16 cellular contexts compared by ENCODE assay signal in the genomic region with DNA sequence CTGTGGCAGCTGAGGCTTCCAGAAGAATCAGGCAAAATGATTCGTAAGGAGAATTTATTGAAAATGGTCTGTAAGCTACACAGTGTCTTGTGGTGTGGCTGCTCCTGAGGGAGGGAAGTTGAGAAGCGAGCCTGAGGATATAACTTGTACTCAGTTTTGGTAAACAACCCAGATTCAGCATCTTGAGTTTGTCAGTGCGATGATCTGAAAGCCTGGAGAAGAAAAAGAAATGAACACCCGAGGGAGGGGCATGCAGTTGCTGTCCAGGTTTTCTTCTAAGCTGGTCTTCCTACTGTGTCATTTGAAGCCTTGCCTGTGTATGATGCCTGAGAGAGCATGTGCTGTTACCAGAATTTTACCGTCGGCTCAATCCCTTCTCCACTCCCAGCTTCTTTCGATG.
DNase-seq lines count a peak whose midpoint lies in the region; TF ChIP-seq lines count a peak whose summit lies in the region.
"Had no signal": no experiment of that assay in that cellular context is flagged by ENCODE, and none has a peak within 500 bp of the region (broad histone marks: within the 10 kb centered on the region; RNA-seq: fewer than 3 reads in every experiment).

No MANE protein-coding gene starts in this region.

- DNase-seq in COR-L47 (lab: John Stamatoyannopoulos, UW) = no peak
- no peak for DNase-seq in KBM-7
- no peak for DNase-seq in NCI-H446 treated with DMSO at 0.1 percent for 48 hours (lab: John Stamatoyannopoulos, UW)
- DNase-seq: C1 segment of cervical spinal cord; Caco-2; CD4-positive, alpha-beta memory T cell; DMS79; EL; GDM1; GM23248; H7; HCEC 1CT had no signal

- H2AFZ ChIP-seq in parathyroid adenoma = peak overlapping the region; percentile 6
- H2AFZ ChIP-seq: GM23248 had no signal

- H3K79me2 ChIP-seq in parathyroid adenoma = peaks cover 28% of the 10 kb centered on the region

- H3K27ac ChIP-seq in muscle layer of colon (ENCODE audit: low read depth, low read length) (peak overlapping the region; percentile 94), parathyroid adenoma (peak overlapping the region; percentile 2), stomach smooth muscle (ENCODE audit: low read length) (peak overlapping the region; percentile 98)
- H3K27ac ChIP-seq: GM23248 had no signal

- no peaks in the 10 kb centered on the region for H3K27me3 ChIP-seq in muscle layer of colon (ENCODE audit: control insufficient read depth in 1 of 2, insufficient read depth in 2 of 2, low read length in 2 of 2)
- H3K27me3 ChIP-seq in parathyroid adenoma (ENCODE audit: control insufficient read depth, insufficient read depth, low read length) = no peaks in the 10 kb centered on the region
- H3K27me3 ChIP-seq in stomach smooth muscle (ENCODE audit: control insufficient read depth in 1 of 2, insufficient read depth in 2 of 2, low read length in 2 of 2) = no peaks in the 10 kb centered on the region

- H3K36me3 ChIP-seq in muscle layer of colon (ENCODE audit: insufficient read depth, low read length) (no peaks in the 10 kb centered on the region), parathyroid adenoma (ENCODE audit: control insufficient read depth, insufficient read depth, low read length) (no peaks in the 10 kb centered on the region), stomach smooth muscle (ENCODE audit: control insufficient read depth in 2 of 2, insufficient read depth in 2 of 2, low read length in 2 of 2) (no peaks in the 10 kb centered on the region)

- no peak overlapping the region for H3K4me2 ChIP-seq in parathyroid adenoma (ENCODE audit: low read length)

- H3K9ac ChIP-seq in muscle layer of colon (ENCODE audit: low read length) (peak overlapping the region; percentile 5), parathyroid adenoma (no peak overlapping the region), stomach smooth muscle (ENCODE audit: low read length in 2 of 2) (peak overlapping the region; percentile 3 to 13)
- H3K9ac ChIP-seq: GM23248 had no signal

- H3K9me3 ChIP-seq in muscle layer of colon (ENCODE audit: low read length) (no peaks in the 10 kb centered on the region), parathyroid adenoma (ENCODE audit: control insufficient read depth, low read length) (no peaks in the 10 kb centered on the region), stomach smooth muscle (ENCODE audit: control insufficient read depth in 2 of 2, low read length in 2 of 2) (no peaks in the 10 kb centered on the region)
- H3K9me3 ChIP-seq: Caco-2 had no signal

- H3K4me1 ChIP-seq in muscle layer of colon (ENCODE audit: insufficient read depth, low read length) = peaks cover 56% of the 10 kb centered on the region
- peaks cover 43% of the 10 kb centered on the region for H3K4me1 ChIP-seq in parathyroid adenoma
- peaks cover 60% of the 10 kb centered on the region for H3K4me1 ChIP-seq in stomach smooth muscle (ENCODE audit: control insufficient read depth, insufficient read depth, low read length)
- H3K4me1 ChIP-seq: Caco-2 had no signal

- no peak for TF ChIP-seq CTCF in parathyroid adenoma (IDR thresholded peaks at IDR 0.05)

- in situ Hi-C loops in KBM-7 (cut with MboI; ENCODE audit: low pct_unique_long_range_greater_than_20kb, low sequenced_read_pairs) = no loop called here

- H3K4me3 ChIP-seq in muscle layer of colon (ENCODE audit: low read depth in 1 of 2, low read length in 2 of 2) (no peak overlapping the region), parathyroid adenoma (ENCODE audit: low read depth, low read length) (no peak overlapping the region), stomach smooth muscle (ENCODE audit: low read length in 2 of 2) (no peak overlapping the region)
- H3K4me3 ChIP-seq: GM12878, GM23248 had no signal

Comparison
In these comparisons a context has a peak if more than half of its experiments do, and no peak if none do; other contexts are left out.
1. H3K27ac ChIP-seq: peak in every context shown above with its lines; median percentile 98 in stomach smooth muscle; 94 in muscle layer of colon; 2 in parathyroid adenoma.